1 cellular context compared by ENCODE assay signal in the genomic region with DNA sequence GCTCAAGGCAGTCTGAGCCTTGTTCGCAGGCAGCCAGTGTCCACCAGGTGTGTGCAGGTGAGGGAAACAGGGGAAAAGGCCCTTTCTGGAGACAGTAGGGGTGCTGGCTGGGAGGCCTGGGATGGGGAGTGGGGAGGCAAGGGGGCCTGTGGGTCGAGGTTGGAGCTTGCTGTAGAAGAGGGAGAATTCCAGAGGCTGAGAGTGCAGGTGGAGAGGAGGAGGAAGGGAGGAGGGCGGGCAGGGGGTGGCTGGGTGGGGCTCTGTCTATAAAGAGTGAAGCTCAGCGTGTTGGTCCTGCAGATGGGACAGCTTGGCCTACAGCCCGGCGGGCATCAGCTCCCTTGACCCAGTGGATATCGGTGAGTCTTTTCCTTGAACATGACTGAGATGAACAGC.
TF ChIP-seq lines count a peak whose summit lies in the region.

A gene with protein sequence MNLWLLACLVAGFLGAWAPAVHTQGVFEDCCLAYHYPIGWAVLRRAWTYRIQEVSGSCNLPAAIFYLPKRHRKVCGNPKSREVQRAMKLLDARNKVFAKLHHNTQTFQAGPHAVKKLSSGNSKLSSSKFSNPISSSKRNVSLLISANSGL (plus strand): TSS at position 297 of the 396 bp plus-strand sequence. CDS start 290 bp downstream, outside the sequence.

TF ChIP-seq in K562, 482 proteins besides CTCF, POLR2A, EP300 and RAD21:
- TF ChIP-seq ZKSCAN3 (CRISPR knock-in tag; IDR thresholded peaks at IDR 0.05), result no peak
- TF ChIP-seq EHMT2 (IDR thresholded peaks at IDR 0.05), result no peak
